ENCODE assay signal across 28 cellular contexts in the genomic region with DNA sequence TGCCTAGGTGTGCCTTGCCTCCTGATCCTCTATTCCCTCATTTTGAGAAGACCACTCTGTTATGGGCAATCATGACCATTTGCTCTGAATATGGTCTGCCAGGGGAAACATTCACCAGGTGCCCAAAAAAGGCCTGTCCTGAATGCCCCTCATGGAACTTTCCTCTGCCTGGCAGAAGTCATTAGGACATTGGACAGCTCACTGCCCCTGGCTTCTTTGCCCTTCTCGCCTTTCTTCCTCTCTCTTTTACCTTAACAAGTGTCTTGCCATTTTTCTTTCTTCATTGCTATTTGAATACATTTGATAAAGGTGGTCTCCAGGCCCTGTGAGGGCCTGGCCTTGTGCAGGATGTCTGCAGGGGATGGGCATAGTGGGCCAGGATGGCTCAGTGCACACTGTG. TPM values are rescaled to one million over a fixed set of nuclear protein-coding genes. Genes with fewer than 3 reads are reported as not detected.
"Had no signal": no experiment of that assay in that cellular context is flagged by ENCODE, and none has a peak within 500 bp of the region (broad histone marks: within the 10 kb centered on the region; RNA-seq: fewer than 3 reads in every experiment).

No MANE protein-coding gene starts in this region.

- ATAC-seq: gastrocnemius medialis, left cardiac atrium, left lung, left ventricle myocardium superior, lower lobe of right lung had no signal

- H3K9me3 ChIP-seq: esophagus squamous epithelium, gastrocnemius medialis, heart right ventricle, left lung, lower lobe of right lung had no signal

- H3K36me3 ChIP-seq: esophagus squamous epithelium, gastrocnemius medialis, heart right ventricle, left lung, lower lobe of right lung had no signal

- FAIRE-seq: colon, endothelial cell of umbilical vein, islet of Langerhans, keratinocyte had no signal

- H3K27me3 ChIP-seq: esophagus squamous epithelium, gastrocnemius medialis, heart right ventricle, left lung had no signal

- DNase-seq: dermis blood vessel endothelial cell; dorsolateral prefrontal cortex; effector CD4-positive, alpha-beta T cell; effector memory CD4-positive, alpha-beta T cell; esophagus squamous epithelium; foreskin fibroblast; foreskin melanocyte; gastrocnemius medialis; glutamatergic neuron; heart right ventricle; left cardiac atrium; left lung; left ventricle myocardium superior; lower lobe of right lung; mesenchymal stem cell; midbrain had no signal

- H3K4me1 ChIP-seq: esophagus squamous epithelium, gastrocnemius medialis, lower lobe of right lung had no signal

- H3K4me3 ChIP-seq: coronary artery, esophagus squamous epithelium, gastrocnemius medialis, heart right ventricle, lower lobe of right lung had no signal

- H3K27ac ChIP-seq: coronary artery, dorsolateral prefrontal cortex, esophagus squamous epithelium, gastrocnemius medialis, heart right ventricle, left lung, lower lobe of right lung had no signal

RNA-seq across cellular contexts. Expression of a gene that starts 20.3 kb away (rescaled TPM):
- total RNA-seq: dermis blood vessel endothelial cell, dorsolateral prefrontal cortex, endothelial cell of umbilical vein, epithelial cell of proximal tubule, esophagus squamous epithelium, glomerular endothelial cell, heart right ventricle, kidney epithelial cell, left cardiac atrium, left lung, left ventricle myocardium superior, lower leg skin, lower lobe of right lung, lung microvascular endothelial cell, mononuclear cell had no signal
- polyA plus RNA-seq: endothelial cell of umbilical vein, esophagus, heart right ventricle, keratinocyte had no signal
